8 cellular contexts compared by ENCODE assay signal in the genomic region with DNA sequence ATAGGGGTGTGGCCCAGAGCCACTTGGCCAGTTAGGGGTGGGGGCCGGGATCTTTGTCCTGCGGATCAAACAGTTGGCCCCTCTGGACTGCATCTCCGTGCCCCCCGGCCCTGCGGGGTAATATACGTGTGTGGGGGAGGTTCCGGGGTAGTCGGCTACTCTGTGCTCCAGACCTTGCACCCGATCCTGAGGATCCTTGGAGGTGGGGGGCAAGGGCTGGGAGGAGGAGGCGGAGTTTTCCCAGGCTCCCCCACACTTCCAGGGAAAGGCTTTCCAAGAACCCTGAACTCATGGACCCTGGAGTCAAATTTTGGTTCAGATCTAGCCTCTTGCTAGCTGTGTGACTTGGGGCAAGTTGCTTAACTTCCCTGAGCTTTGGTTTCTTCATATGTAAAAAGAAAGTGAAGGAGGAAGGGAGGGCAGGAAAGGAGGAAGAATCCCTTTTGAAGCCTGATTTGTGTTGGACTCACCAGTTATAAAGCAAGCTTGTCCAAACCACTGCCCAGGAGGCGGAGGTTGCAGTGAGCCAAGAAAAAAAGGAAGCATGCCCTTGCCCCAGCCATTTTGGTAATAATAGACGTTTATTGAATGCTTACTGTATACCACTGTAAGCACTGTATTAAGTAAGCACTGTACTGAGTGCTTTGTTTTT. TPM values are rescaled to one million over a fixed set of nuclear protein-coding genes. Genes with fewer than 3 reads are reported as not detected.
DNase-seq lines count a peak whose midpoint lies in the region; ATAC-seq, FAIRE-seq and TF ChIP-seq lines count a peak whose summit lies in the region.

No MANE protein-coding gene starts in this region.

- no peak for TF ChIP-seq EP300 in K562 (IDR thresholded peaks at IDR 0.05; ENCODE audit: low read length)

- H3K4me3 ChIP-seq in DOHH2 (ENCODE audit: low read length) (peak overlapping the region; percentile 75), MG63 (peak overlapping the region; percentile 85), K562 (peak overlapping the region; percentile 69), testis (peak overlapping the region; percentile 74 to 92)

- H3K9me2 ChIP-seq in DOHH2 (replicated peaks; ENCODE audit: control insufficient read depth, low read length): no peaks in the 10 kb centered on the region

- H4K20me1 ChIP-seq in DOHH2 (ENCODE audit: control insufficient read depth, insufficient read depth, low read depth, low read length): no peaks in the 10 kb centered on the region
- no peaks in the 10 kb centered on the region for H4K20me1 ChIP-seq in K562 (replicated peaks; ENCODE audit: control insufficient read depth, insufficient read depth, low read length)

- in situ Hi-C loops in K562 (cut with MboI): no loop called here

- H3K9me1 ChIP-seq in K562 (ENCODE audit: control insufficient read depth, insufficient read depth, low read length): no peaks in the 10 kb centered on the region

- no peaks in the 10 kb centered on the region for H3K27me3 ChIP-seq in DOHH2 (ENCODE audit: control insufficient read depth, low read length)
- no peaks in the 10 kb centered on the region for H3K27me3 ChIP-seq in MG63
- H3K27me3 ChIP-seq in K562 (ENCODE audit: control insufficient read depth in 2 of 2, insufficient read depth in 2 of 2, low read length in 2 of 2): no peaks in the 10 kb centered on the region
- H3K27me3 ChIP-seq in testis: no peaks in the 10 kb centered on the region

- H3K79me2 ChIP-seq in DOHH2 (ENCODE audit: control insufficient read depth, low read length) (peaks cover 24% of the 10 kb centered on the region), K562 (ENCODE audit: control insufficient read depth, insufficient read depth, low read length) (peaks cover 34% of the 10 kb centered on the region)

- TF ChIP-seq RAD21 in K562 (CRISPR knock-in tag; conservative IDR thresholded peaks at IDR 0.05 in 1 of 2, IDR thresholded peaks at IDR 0.05 in 1 of 2): no peak

- H3K36me3 ChIP-seq in DOHH2 (ENCODE audit: control insufficient read depth, low read length): peaks cover 21% of the 10 kb centered on the region
- H3K36me3 ChIP-seq in MG63: peaks cover 15% of the 10 kb centered on the region
- H3K36me3 ChIP-seq in K562 (ENCODE audit: control insufficient read depth, insufficient read depth, low read length): peaks cover 32% of the 10 kb centered on the region
- H3K36me3 ChIP-seq in testis (ENCODE audit: low read depth, missing control alignments): no peaks in the 10 kb centered on the region

- no peak for TF ChIP-seq POLR2A in K562 (conservative IDR thresholded peaks at IDR 0.05)
- no peak for TF ChIP-seq POLR2A in testis (IDR thresholded peaks at IDR 0.05)

- peak overlapping the region; percentile 84 to 96 for H3K9ac ChIP-seq in K562 (ENCODE audit: insufficient read depth in 1 of 2, low read depth in 2 of 2, low read length in 2 of 2)

- WGBS in K562 (ENCODE audit: insufficient coverage, low coverage, missing lambda C conversion rate): 5% methylated on average over 12 of the region's 12 CpGs
- 8 to 27% methylated on average over 3 to 12 of the region's 12 CpGs for WGBS in testis, 2 donors

- no peak for TF ChIP-seq CTCF in DOHH2 (IDR thresholded peaks at IDR 0.05; ENCODE audit: low read depth, low read length, poor library complexity, severe bottlenecking)
- TF ChIP-seq CTCF in K562 (IDR thresholded peaks at IDR 0.05 in 2 of 3, conservative IDR thresholded peaks at IDR 0.05 in 1 of 3; ENCODE audit: insufficient read depth in 2 of 3, low read depth in 1 of 3, low read length in 3 of 3): no peak
- TF ChIP-seq CTCF in testis (IDR thresholded peaks at IDR 0.05): no peak

- H2AFZ ChIP-seq in K562 (ENCODE audit: low read depth, low read length): peak overlapping the region; percentile 84

- H3K4me2 ChIP-seq in DOHH2 (ENCODE audit: low read length) (peak overlapping the region; percentile 68), K562 (ENCODE audit: insufficient read depth, low read length) (peak overlapping the region; percentile 92)

- CTCF ChIA-PET in K562 (lab: Yijun Ruan, JAX; ENCODE audit: low intra/inter-chr PET ratio): no interaction called here

- POLR2A ChIA-PET in K562 (lab: Yijun Ruan, JAX): interaction anchor here (0.6 to 3.0 kb wide), 11 partner anchors 9 to 441 kb away, joined by 3 to 60 read pairs (median 7); no protein-coding TSS in a partner anchor

- intact Hi-C loops in K562 (cut with micrococcal nuclease) (loop anchor here (2.0 to 5.0 kb wide), 4 partner anchors 15 to 113 kb away; partner anchors contain the start of gene PLOD1), testis (cut with DNase I; ENCODE audit: low total_unique reads) (no loop called here)

- no TSS peak for BruUV-seq in K562 (replicated peaks; lab: Mats Ljungman, UMichigan)

- FAIRE-seq in K562 (lab: Jason Lieb, UNC): peak; percentile 79

- H3K9me3 ChIP-seq in DOHH2 (ENCODE audit: control insufficient read depth, insufficient read depth, low read length): no peaks in the 10 kb centered on the region
- H3K9me3 ChIP-seq in MG63: no peaks in the 10 kb centered on the region
- no peaks in the 10 kb centered on the region for H3K9me3 ChIP-seq in K562 (replicated peaks; ENCODE audit: control insufficient read depth, insufficient read depth, low read depth, low read length)
- no peaks in the 10 kb centered on the region for H3K9me3 ChIP-seq in testis

- peak; percentile 23 for DNase-seq in MG63
- peak in 3 of 4 experiments; percentile 54 to 73 (median 69) for DNase-seq in K562 (ENCODE audit: extremely low read depth in 1 of 4, low spot score in 3 of 4)
- DNase-seq in kidney tubule cell (ENCODE audit: low spot score): peak; percentile 34
- no peak for DNase-seq in testis

- H3K4me1 ChIP-seq in DOHH2 (ENCODE audit: control insufficient read depth, low read length) (peaks cover 7% of the 10 kb centered on the region), K562 (replicated peaks in 1 of 2; ENCODE audit: control insufficient read depth in 2 of 2, insufficient read depth in 2 of 2, low read length in 2 of 2) (peaks cover 14 to 46% of the 10 kb centered on the region in 2 experiments), testis (peaks cover 4% of the 10 kb centered on the region)

- H3K27ac ChIP-seq in DOHH2 (ENCODE audit: low read depth, low read length) (0 out of 2 replicates have a peak overlapping the region, but pooled peaks have one; percentile 2), K562 (ENCODE audit: extremely low read depth, low read depth, low read length) (peak overlapping the region; percentile 75), testis (peak overlapping the region; percentile 75 to 81)

- H3F3A ChIP-seq in DOHH2 (ENCODE audit: control insufficient read depth, insufficient read depth): no peaks in the 10 kb centered on the region; the same call in 1 of the 2 replicates

- peak; percentile 11; the same call in 2 of the 3 replicates for ATAC-seq in K562
- no peak for ATAC-seq in HG03521 (IDR thresholded peaks at IDR 0.05; ENCODE audit: unreplicated experiment)
- ATAC-seq in HG02588 (IDR thresholded peaks at IDR 0.05; ENCODE audit: unreplicated experiment): no peak
- no peak for ATAC-seq in GM18519 (IDR thresholded peaks at IDR 0.05; ENCODE audit: low FRiP score, unreplicated experiment)

RNA-seq across cellular contexts. Expression of gene MIIP, which starts 0.7 kb away (rescaled TPM):
- total RNA-seq in MG63 (2014; rRNA removed; shearing (Covaris generic); ENCODE audit: low replicate concordance): 33.8 and 35.9 TPM in 2 replicates
- total RNA-seq in K562 (2011; cell fraction: chromatin; rRNA removed; ENCODE audit: low replicate concordance): 73.6 and 259 TPM in 2 replicates
- total RNA-seq in K562 (2011; cell fraction: nucleolus; rRNA removed): 259 and 285 TPM in 2 replicates
- 145 and 161 TPM in 2 replicates for total RNA-seq in K562 (2011; cell fraction: nucleoplasm; rRNA removed)
- total RNA-seq in K562 (2014; rRNA removed) (117 and 131 TPM in 2 replicates), K562 (2014; rRNA removed; fragmentation: Illumina TruSeq; extraction: Trizol) (11.8 and 17.2 TPM in 2 replicates), K562 (2015; rRNA removed; fragmentation: Illumina TruSeq; extraction: Trizol) (50.7 and 55.6 TPM in 2 replicates), K562 (2021) (92.8 and 102 TPM in 2 replicates), testis (10 to 100 TPM; 69.8 to 83.9 TPM)
- polyA plus RNA-seq in K562 (2011; rRNA removed) (48.3 and 113 TPM in 2 replicates), K562 (2014; fragmentation: Illumina TruSeq; extraction: Trizol) (30.8 and 57.5 TPM in 2 replicates), K562 (2014; fragmentation: Nextera tagmentation; extraction: Ambion mirVana) (1 to 10 TPM; 2.5 to 5.1 TPM), K562 (2014; rRNA removed) (105 and 108 TPM in 2 replicates), testis (ENCODE audit: insufficient read depth, low read depth, low replicate concordance) (44.5 TPM)
- 79.2 and 124 TPM in 2 replicates for polyA plus RNA-seq in K562 (2011; cell fraction: cytosol; rRNA removed)
- 514 and 538 TPM in 2 replicates for polyA plus RNA-seq in K562 (2011; cell fraction: nucleus; rRNA removed)
- 79.3 and 134 TPM in 2 replicates for polyA plus RNA-seq in K562 (2012)
- polyA minus RNA-seq in K562 (2011; rRNA and poly(A)+ RNA removed): 15.8 and 16.2 TPM in 2 replicates
- polyA minus RNA-seq in K562 (2011; cell fraction: cytosol; rRNA and poly(A)+ RNA removed): 26.3 and 43.2 TPM in 2 replicates
- 54.1 and 78.2 TPM in 2 replicates for polyA minus RNA-seq in K562 (2011; cell fraction: nucleus; rRNA and poly(A)+ RNA removed)

RNA-seq across cellular contexts. Expression of gene MFN2, which starts 39.7 kb away (rescaled TPM):
- 25.2 and 43.7 TPM in 2 replicates for total RNA-seq in MG63 (2014; rRNA removed; shearing (Covaris generic); ENCODE audit: low replicate concordance)
- total RNA-seq in K562 (2011; cell fraction: chromatin; rRNA removed; ENCODE audit: low replicate concordance): 133 and 181 TPM in 2 replicates
- 106 and 110 TPM in 2 replicates for total RNA-seq in K562 (2011; cell fraction: nucleolus; rRNA removed)
- 88.2 and 107 TPM in 2 replicates for total RNA-seq in K562 (2011; cell fraction: nucleoplasm; rRNA removed)
- total RNA-seq in K562 (2014; rRNA removed) (95.4 and 108 TPM in 2 replicates), K562 (2014; rRNA removed; fragmentation: Illumina TruSeq; extraction: Trizol) (87.1 and 109 TPM in 2 replicates), K562 (2015; rRNA removed; fragmentation: Illumina TruSeq; extraction: Trizol) (79.6 and 82.9 TPM in 2 replicates), K562 (2021) (147 and 158 TPM in 2 replicates), testis (10 to 100 TPM; 77.5 to 95.3 TPM)
- polyA plus RNA-seq in K562 (2011; rRNA removed) (83.4 and 112 TPM in 2 replicates), K562 (2014; fragmentation: Illumina TruSeq; extraction: Trizol) (139 and 165 TPM in 2 replicates), K562 (2014; fragmentation: Nextera tagmentation; extraction: Ambion mirVana) (10 to 100 TPM; 10.5 to 14.0 TPM), K562 (2014; rRNA removed) (94.6 and 99.9 TPM in 2 replicates), testis (ENCODE audit: insufficient read depth, low read depth, low replicate concordance) (80.0 TPM)
- polyA plus RNA-seq in K562 (2011; cell fraction: cytosol; rRNA removed): 74.2 and 81.7 TPM in 2 replicates
- 185 and 193 TPM in 2 replicates for polyA plus RNA-seq in K562 (2011; cell fraction: nucleus; rRNA removed)
- polyA plus RNA-seq in K562 (2012): 74.5 and 123 TPM in 2 replicates
- polyA minus RNA-seq in K562 (2011; rRNA and poly(A)+ RNA removed): 105 and 127 TPM in 2 replicates
- 52.3 and 57.5 TPM in 2 replicates for polyA minus RNA-seq in K562 (2011; cell fraction: cytosol; rRNA and poly(A)+ RNA removed)
- 38.1 and 91.4 TPM in 2 replicates for polyA minus RNA-seq in K562 (2011; cell fraction: nucleus; rRNA and poly(A)+ RNA removed)

RNA-seq across cellular contexts. Expression of gene TNFRSF8, which starts 43.1 kb away (rescaled TPM):
- total RNA-seq in MG63 (2014; rRNA removed; shearing (Covaris generic); ENCODE audit: low replicate concordance): 0.82 TPM in 1 of 2 replicates, not detected in the other
- 14.4 and 37.6 TPM in 2 replicates for total RNA-seq in K562 (2011; cell fraction: chromatin; rRNA removed; ENCODE audit: low replicate concordance)
- 36.7 and 39.3 TPM in 2 replicates for total RNA-seq in K562 (2011; cell fraction: nucleolus; rRNA removed)
- total RNA-seq in K562 (2011; cell fraction: nucleoplasm; rRNA removed): 23.4 and 24.7 TPM in 2 replicates
- total RNA-seq in K562 (2014; rRNA removed) (22.2 and 27.1 TPM in 2 replicates), K562 (2014; rRNA removed; fragmentation: Illumina TruSeq; extraction: Trizol) (5.9 and 8.7 TPM in 2 replicates), K562 (2015; rRNA removed; fragmentation: Illumina TruSeq; extraction: Trizol) (17.1 and 18.9 TPM in 2 replicates), K562 (2021) (38.4 and 40.2 TPM in 2 replicates), testis (1 to 10 TPM; 5.4 to 6.9 TPM)
- polyA plus RNA-seq in K562 (2011; rRNA removed) (5.6 and 12.0 TPM in 2 replicates), K562 (2014; fragmentation: Illumina TruSeq; extraction: Trizol) (22.4 and 24.4 TPM in 2 replicates), K562 (2014; fragmentation: Nextera tagmentation; extraction: Ambion mirVana) (1 to 10 TPM; 3.5 to 3.7 TPM), K562 (2014; rRNA removed) (18.2 and 19.9 TPM in 2 replicates), testis (ENCODE audit: insufficient read depth, low read depth, low replicate concordance) (5.0 TPM)
- polyA plus RNA-seq in K562 (2011; cell fraction: cytosol; rRNA removed): 10.7 and 17.1 TPM in 2 replicates
- polyA plus RNA-seq in K562 (2011; cell fraction: nucleus; rRNA removed): 8.7 and 10.8 TPM in 2 replicates
- 23.2 and 39.4 TPM in 2 replicates for polyA plus RNA-seq in K562 (2012)
- polyA minus RNA-seq in K562 (2011; rRNA and poly(A)+ RNA removed): 6.5 and 7.8 TPM in 2 replicates
- polyA minus RNA-seq in K562 (2011; cell fraction: cytosol; rRNA and poly(A)+ RNA removed): 14.6 and 16.9 TPM in 2 replicates
- 5.3 and 7.6 TPM in 2 replicates for polyA minus RNA-seq in K562 (2011; cell fraction: nucleus; rRNA and poly(A)+ RNA removed)

Comparison
In these comparisons a context has a peak if more than half of its experiments do, and no peak if none do; other contexts are left out.
1. H3K27ac ChIP-seq: peak in every context shown above with its lines; median percentile 78 in testis; 75 in K562; 2 in DOHH2.